Comparison of ENCODE assay signal across 21 cellular contexts in the genomic region with DNA sequence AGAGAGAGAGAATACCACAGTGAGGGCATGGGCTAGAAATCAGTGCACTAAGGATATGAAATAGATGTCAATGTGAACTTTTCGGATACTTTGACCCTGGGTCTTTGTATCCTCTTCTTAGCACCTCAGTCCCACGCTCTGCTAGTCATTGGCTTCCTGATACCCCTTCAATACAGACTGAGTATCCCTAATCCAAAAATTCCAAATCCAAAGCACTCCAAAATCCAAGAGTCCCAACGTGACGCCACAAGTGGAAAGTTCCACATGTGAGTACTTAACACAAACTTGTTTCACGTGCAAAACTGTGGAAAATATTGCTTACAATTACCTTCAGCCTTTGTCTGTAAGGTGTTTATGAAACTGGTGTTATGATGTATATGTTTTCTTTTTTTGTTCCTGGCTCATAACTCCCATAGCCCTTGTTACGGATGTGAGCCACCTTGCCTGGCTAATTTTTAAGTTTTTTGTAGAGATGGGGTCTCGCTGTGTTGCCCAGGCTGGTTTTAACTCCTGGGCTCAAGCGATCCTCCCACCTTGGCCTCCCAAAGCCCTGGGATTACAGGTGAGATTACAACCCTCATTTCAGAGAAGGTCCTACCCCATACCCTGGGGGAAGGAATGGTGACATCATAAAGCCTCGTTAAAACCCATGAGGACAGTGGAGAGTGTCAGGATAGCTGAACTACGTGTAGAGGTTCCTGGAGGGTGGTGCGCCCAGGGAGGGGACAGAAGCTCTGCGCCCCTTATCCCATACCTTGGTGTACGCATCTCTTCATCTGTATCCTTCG. TPM values are rescaled to one million over a fixed set of nuclear protein-coding genes. Genes with fewer than 3 reads are reported as not detected.
"Had no signal": no experiment of that assay in that cellular context is flagged by ENCODE, and none has a peak within 500 bp of the region (broad histone marks: within the 10 kb centered on the region; RNA-seq: fewer than 3 reads in every experiment).

No MANE protein-coding gene starts in this region.

- H3K9me3 ChIP-seq: breast epithelium, esophagus muscularis mucosa, lower lobe of right lung, testis had no signal

- DNase-seq: activated CD4-positive, alpha-beta memory T cell treated with anti-CD3 and anti-CD28 coated beads for 36 hours; activated CD4-positive, CD25-positive, alpha-beta regulatory T cell treated with anti-CD3 and anti-CD28 coated beads, Interleukin-2, amount 50 U/mL, for 72 hours; activated CD8-positive, alpha-beta memory T cell treated with anti-CD3 and anti-CD28 coated beads, Interleukin-2, amount 50 U/mL, for 48 hours; activated naive CD8-positive, alpha-beta T cell treated with anti-CD3 and anti-CD28 coated beads for 36 hours; aorta; dorsolateral prefrontal cortex; lower lobe of right lung; natural killer cell; nucleus accumbens; stimulated activated CD4-positive, alpha-beta T cell treated with anti-CD3 and anti-CD28 coated beads, Interleukin-12 subunit alpha, Interleukin-12 subunit beta, amount 100 ng/mL, for 4 hours; stimulated activated naive CD4-positive, alpha-beta T cell; SW 1271; testis had no signal

- H3K27ac Mint-ChIP-seq: activated CD4-positive, alpha-beta memory T cell treated with anti-CD3 and anti-CD28 coated beads for 36 hours; activated naive CD8-positive, alpha-beta T cell treated with anti-CD3 and anti-CD28 coated beads for 36 hours had no signal

- H3K4me1 ChIP-seq: breast epithelium, esophagus muscularis mucosa, lower lobe of right lung, testis had no signal

- H3K27ac ChIP-seq: breast epithelium, dorsolateral prefrontal cortex, esophagus muscularis mucosa, lower lobe of right lung, testis had no signal

- H3K4me3 Mint-ChIP-seq: activated CD4-positive, alpha-beta memory T cell treated with anti-CD3 and anti-CD28 coated beads for 36 hours; activated naive CD8-positive, alpha-beta T cell treated with anti-CD3 and anti-CD28 coated beads for 36 hours; natural killer cell had no signal

- H3K27me3 Mint-ChIP-seq: activated CD4-positive, alpha-beta memory T cell treated with anti-CD3 and anti-CD28 coated beads for 36 hours; activated naive CD8-positive, alpha-beta T cell treated with anti-CD3 and anti-CD28 coated beads for 36 hours had no signal

- H3K27me3 ChIP-seq: breast epithelium, dorsolateral prefrontal cortex, esophagus muscularis mucosa, testis had no signal

- FAIRE-seq: endometrium had no signal

- ATAC-seq: lower lobe of right lung, natural killer cell, sciatic nerve had no signal

- H3K4me3 ChIP-seq: breast epithelium, dorsolateral prefrontal cortex, esophagus muscularis mucosa, lower lobe of right lung, testis had no signal

- H3K9me3 Mint-ChIP-seq: activated naive CD8-positive, alpha-beta T cell treated with anti-CD3 and anti-CD28 coated beads for 36 hours; natural killer cell had no signal

RNA-seq across cellular contexts. Expression of a gene that starts 46.5 kb away (rescaled TPM):
- total RNA-seq: activated CD4-positive, alpha-beta memory T cell treated with anti-CD3 and anti-CD28 coated beads for 36 hours; activated naive CD8-positive, alpha-beta T cell treated with anti-CD3 and anti-CD28 coated beads for 36 hours; aorta; breast epithelium; dorsolateral prefrontal cortex; esophagus muscularis mucosa; fibroblast of villous mesenchyme; lower lobe of right lung; mononuclear cell; natural killer cell; posterior vena cava; sciatic nerve; ureter had no signal
- polyA plus RNA-seq: aorta had no signal
